Comparison of ENCODE assay signal across 37 cellular contexts in the genomic region with DNA sequence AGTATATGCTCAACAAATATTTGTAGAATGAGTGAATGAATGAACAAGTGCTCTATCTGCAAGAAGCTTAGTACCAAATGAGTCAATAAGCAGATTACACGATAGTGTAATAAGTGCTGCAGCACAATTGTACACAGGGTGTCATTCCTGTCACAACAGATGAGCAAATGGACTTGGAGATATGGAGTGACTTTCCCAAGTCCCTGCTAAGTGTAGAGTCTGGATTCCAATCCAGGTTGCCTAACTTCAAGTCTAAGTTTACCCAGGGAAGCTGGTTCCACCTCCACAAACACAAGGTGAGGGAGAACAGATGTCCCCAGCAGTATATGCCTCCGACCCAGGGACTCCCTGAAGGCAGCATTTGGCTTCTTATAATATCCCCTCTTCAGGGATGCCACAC.
"Had no signal": no experiment of that assay in that cellular context is flagged by ENCODE, and none has a peak within 500 bp of the region (broad histone marks: within the 10 kb centered on the region; RNA-seq: fewer than 3 reads in every experiment).

No MANE protein-coding gene starts in this region.

- H3K27ac ChIP-seq: ascending aorta, cardiac muscle cell, PC-9, RWPE1, WERI-Rb-1 had no signal

- H3K9me3 ChIP-seq: ascending aorta, MG63 had no signal

- FAIRE-seq: RCC 7860 had no signal

- H3K36me3 ChIP-seq: ascending aorta, cardiac muscle cell, MG63, WERI-Rb-1 had no signal

- H2AFZ ChIP-seq: PC-9 had no signal

- ATAC-seq: activated T-cell treated with anti-CD3 and anti-CD28 coated beads, Interleukin-2, amount 50 U/mL, for 72 hours; activated T-helper 17 cell treated with anti-CD3 and anti-CD28 coated beads, Interleukin-2, amount 50 U/mL, for 72 hours; Right ventricle myocardium inferior; SK-N-SH treated with all-trans-retinoic acid at 6 μM for 48 hours; T-cell had no signal

- H3K27me3 ChIP-seq: ascending aorta, cardiac muscle cell, MG63 had no signal

- DNase-seq: activated CD4-positive, alpha-beta memory T cell treated with anti-CD3 and anti-CD28 coated beads, Interleukin-2, amount 10 ng/mL, durations not matched to agents 7 days and 5 days; activated CD4-positive, alpha-beta T cell treated with anti-CD3 and anti-CD28 coated beads for 1 hour; activated CD4-positive, alpha-beta T cell treated with anti-CD3 and anti-CD28 coated beads for 48 hours; activated CD4-positive, CD25-positive, alpha-beta regulatory T cell; activated effector memory CD4-positive, alpha-beta T cell treated with anti-CD3 and anti-CD28 coated beads, Interleukin-2, amount 50 U/mL, for 16 hours; activated naive CD4-positive, alpha-beta T cell; activated naive CD4-positive, alpha-beta T cell treated with anti-CD3 and anti-CD28 coated beads, Interleukin-2, amount 50 U/mL, for 16 hours; activated naive CD8-positive, alpha-beta T cell treated with anti-CD3 and anti-CD28 coated beads for 36 hours; activated T-cell treated with anti-CD3 and anti-CD28 coated beads, Interleukin-2, amount 50 U/mL, for 1 hour; activated T-cell treated with anti-CD3 and anti-CD28 coated beads, Interleukin-2, amount 50 U/mL, for 72 hours; amygdala; Karpas-422; NCI-H1092 treated with DMSO at 0.1 percent for 48 hours; NCI-H1417; NCI-H146; NCI-H187; NCI-H2029 treated with DMSO at 0.1 percent for 48 hours; NCI-H2107; NCI-H2171; NCI-H510A; NCI-H526; NCI-H748 treated with DMSO at 0.1 percent for 48 hours; NK-92 treated with Interleukin-12 subunit alpha and Interleukin-12 subunit beta, amount 100 ng/mL, for 24 hours; PC-9; SIG-M5; T-cell; T-helper 2 cell; T-helper 9 cell; WERI-Rb-1 had no signal

- H3K4me2 ChIP-seq: PC-9 had no signal

- H3K4me3 ChIP-seq: ascending aorta, cardiac muscle cell, MG63, PC-9 had no signal
